ENCODE assay signal across 22 cellular contexts in the genomic region with DNA sequence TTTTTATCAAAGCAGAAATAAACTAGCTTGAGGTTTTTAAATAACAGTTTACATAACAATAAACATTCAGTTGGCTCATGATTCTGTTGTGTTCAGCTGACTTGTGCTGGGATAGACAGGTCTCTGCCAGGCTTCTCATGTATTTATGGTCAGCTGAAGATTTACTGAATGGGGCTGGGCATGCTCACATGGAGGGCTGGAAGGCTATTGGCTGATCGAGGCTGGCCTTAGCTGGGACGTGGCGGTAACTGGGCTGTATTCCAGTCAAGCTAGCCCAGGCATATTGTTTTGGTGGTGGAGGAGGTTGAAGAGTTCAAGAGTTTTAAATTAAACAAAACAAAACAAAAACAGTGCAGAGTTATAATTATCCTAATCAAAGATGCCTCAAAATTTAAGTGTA.
"Had no signal": no experiment of that assay in that cellular context is flagged by ENCODE, and none has a peak within 500 bp of the region (broad histone marks: within the 10 kb centered on the region; RNA-seq: fewer than 3 reads in every experiment).

No MANE protein-coding gene starts in this region.

- ATAC-seq: activated CD8-positive, alpha-beta memory T cell treated with anti-CD3 and anti-CD28 coated beads, Interleukin-2, amount 10 ng/mL, durations not matched to agents 7 days and 5 days; activated CD8-positive, alpha-beta T cell treated with anti-CD3 and anti-CD28 coated beads for 36 hours; activated naive CD8-positive, alpha-beta T cell treated with anti-CD3 and anti-CD28 coated beads, Interleukin-2, amount 50 U/mL, for 24 hours; body of pancreas; left lung; pancreas; psoas muscle had no signal

- DNase-seq: activated CD4-positive, alpha-beta T cell treated with anti-CD3 and anti-CD28 coated beads, Interleukin-2, amount 10 ng/mL, durations not matched to agents 7 days and 5 days; activated CD4-positive, CD25-positive, alpha-beta regulatory T cell treated with anti-CD3 and anti-CD28 coated beads, Interleukin-2, amount 50 U/mL, for 72 hours; activated CD8-positive, alpha-beta memory T cell treated with anti-CD3 and anti-CD28 coated beads, Interleukin-2, amount 10 ng/mL, durations not matched to agents 7 days and 5 days; activated CD8-positive, alpha-beta T cell treated with anti-CD3 and anti-CD28 coated beads for 36 hours; activated gamma-delta T cell; activated naive CD4-positive, alpha-beta T cell treated with anti-CD3 and anti-CD28 coated beads, Interleukin-2, amount 50 U/mL, for 16 hours; activated naive CD8-positive, alpha-beta T cell treated with anti-CD3 and anti-CD28 coated beads, Interleukin-2, amount 50 U/mL, for 24 hours; activated T-cell treated with anti-CD3 and anti-CD28 coated beads for 4 hours; anterior cingulate cortex; body of pancreas; cortex of kidney; foreskin melanocyte; glutamatergic neuron; immature natural killer cell; left lung; pancreas; psoas muscle; stimulated activated CD4-positive, alpha-beta T cell treated with anti-CD3 and anti-CD28 coated beads, Interleukin-12 subunit alpha, Interleukin-12 subunit beta, amount 100 ng/mL, for 4 hours; stimulated activated CD4-positive, alpha-beta T cell treated with anti-CD3 and anti-CD28 coated beads, Interleukin-4, amount 100 ng/mL, for 4 hours; substantia nigra; thyroid gland; WERI-Rb-1 had no signal
